ENCODE assay signal across 2 cellular contexts in genomic region chr16:57660715-57661463, GRCh38.
TF ChIP-seq lines count a peak whose summit lies in the region.

No MANE protein-coding gene starts in this region.

TF ChIP-seq in K562, 482 proteins besides CTCF, POLR2A, EP300 and RAD21 (continued from another document and continues in another):
- TF ChIP-seq ARID4B (CRISPR knock-in tag; IDR thresholded peaks at IDR 0.05): no peak
- TF ChIP-seq ZNF23 (CRISPR knock-in tag; IDR thresholded peaks at IDR 0.05): no peak
- TF ChIP-seq ZNF175 (CRISPR knock-in tag; IDR thresholded peaks at IDR 0.05; ENCODE audit: low read depth): no peak
- no peak for TF ChIP-seq SNAPC5 (CRISPR knock-in tag; IDR thresholded peaks at IDR 0.05)
- TF ChIP-seq USF1 (CRISPR knock-in tag; IDR thresholded peaks at IDR 0.05): no peak
- no peak for TF ChIP-seq HNRNPH1 (optimal IDR thresholded peaks at IDR 0.05; ENCODE audit: low read depth, low read length)
- TF ChIP-seq CTBP1 (IDR thresholded peaks at IDR 0.05; ENCODE audit: borderline replicate concordance): peak; percentile 55; the same call in 1 of the 2 replicates
- no peak for TF ChIP-seq TOE1 (IDR thresholded peaks at IDR 0.05; ENCODE audit: borderline replicate concordance)
- no peak for TF ChIP-seq TOE1 (CRISPR knock-in tag; IDR thresholded peaks at IDR 0.05; ENCODE audit: borderline replicate concordance, low read depth)
- TF ChIP-seq BMI1 (IDR thresholded peaks at IDR 0.05; ENCODE audit: low read length): no peak
- no peak for TF ChIP-seq FOXP4 (CRISPR knock-in tag; IDR thresholded peaks at IDR 0.05; ENCODE audit: borderline replicate concordance)
- no peak for TF ChIP-seq DNMT1 (IDR thresholded peaks at IDR 0.05)
- no peak for TF ChIP-seq WHSC1 (IDR thresholded peaks at IDR 0.05; ENCODE audit: low read length)
- no peak for TF ChIP-seq HDAC6 (IDR thresholded peaks at IDR 0.05; ENCODE audit: low read depth, low read length)
- no peak for TF ChIP-seq CGGBP1 (CRISPR knock-in tag; IDR thresholded peaks at IDR 0.05)
- no peak for TF ChIP-seq NCOA6 (IDR thresholded peaks at IDR 0.05)
- no peak for TF ChIP-seq ZNF197 (CRISPR knock-in tag; IDR thresholded peaks at IDR 0.05; ENCODE audit: low read depth)

TF ChIP-seq in HepG2, 621 proteins besides CTCF, POLR2A, EP300 and RAD21 (continued from another document and continues in another):
- TF ChIP-seq ZBTB21 (CRISPR knock-in tag; IDR thresholded peaks at IDR 0.05) (no peak), POLR2G (IDR thresholded peaks at IDR 0.05; ENCODE audit: low read depth, low read length) (peak; percentile 26; the same call in 1 of the 2 replicates), HMGA1 (CRISPR knock-in tag; conservative IDR thresholded peaks at IDR 0.05) (no peak), ZBTB20 (CRISPR knock-in tag; IDR thresholded peaks at IDR 0.05; ENCODE audit: borderline replicate concordance, low read depth) (no peak), ZNF10 (CRISPR knock-in tag; IDR thresholded peaks at IDR 0.05; ENCODE audit: borderline replicate concordance, low read depth) (no peak), ATF4 (CRISPR knock-in tag; IDR thresholded peaks at IDR 0.05) (no peak), BHLHE40 (IDR thresholded peaks at IDR 0.05; ENCODE audit: low read length) (no peak), CHCHD3 (CRISPR knock-in tag; IDR thresholded peaks at IDR 0.05) (no peak), ZFYVE20 (CRISPR knock-in tag; IDR thresholded peaks at IDR 0.05; ENCODE audit: borderline replicate concordance, low read depth) (no peak), KDM5B (CRISPR knock-in tag; IDR thresholded peaks at IDR 0.05; ENCODE audit: borderline replicate concordance) (peak; percentile 64), ZNF547 (CRISPR knock-in tag; IDR thresholded peaks at IDR 0.05) (no peak; the same call in 1 of the 2 replicates), NKX3-1 (CRISPR knock-in tag; IDR thresholded peaks at IDR 0.05) (no peak), NRL (CRISPR knock-in tag; IDR thresholded peaks at IDR 0.05; ENCODE audit: borderline replicate concordance) (peak; percentile 34; the same call in 1 of the 2 replicates), FOXJ3 (CRISPR knock-in tag; IDR thresholded peaks at IDR 0.05; ENCODE audit: borderline replicate concordance) (peak; percentile 39; the same call in 1 of the 2 replicates), ZNF678 (CRISPR knock-in tag; IDR thresholded peaks at IDR 0.05) (no peak), ZNF709 (CRISPR knock-in tag; IDR thresholded peaks at IDR 0.05) (0 out of 2 replicates have a peak, but pooled peaks have one; percentile 49), CERS6 (CRISPR knock-in tag; IDR thresholded peaks at IDR 0.05) (no peak), HBP1 (CRISPR knock-in tag; IDR thresholded peaks at IDR 0.05; ENCODE audit: low read depth) (no peak), EHMT2 (IDR thresholded peaks at IDR 0.05; ENCODE audit: borderline replicate concordance, low read depth, low read length) (no peak; the same call in 1 of the 2 replicates), KAT2B (IDR thresholded peaks at IDR 0.05; ENCODE audit: borderline replicate concordance, low read depth, low read length) (no peak), MTERF4 (CRISPR knock-in tag; IDR thresholded peaks at IDR 0.05) (no peak), AKAP8 (CRISPR knock-in tag; IDR thresholded peaks at IDR 0.05) (no peak), CREB1 (IDR thresholded peaks at IDR 0.05) (no peak), CREB1 (CRISPR knock-in tag; IDR thresholded peaks at IDR 0.05) (no peak), CHD4 (IDR thresholded peaks at IDR 0.05; ENCODE audit: borderline replicate concordance, low read length) (no peak), ZGPAT (CRISPR knock-in tag; IDR thresholded peaks at IDR 0.05) (no peak; the same call in 1 of the 2 replicates), ZNF609 (CRISPR knock-in tag; IDR thresholded peaks at IDR 0.05; ENCODE audit: borderline replicate concordance) (no peak), ZNF260 (CRISPR knock-in tag; IDR thresholded peaks at IDR 0.05; ENCODE audit: borderline replicate concordance, low read depth) (no peak), HNRNPK (IDR thresholded peaks at IDR 0.05; ENCODE audit: low read depth, low read length, poor library complexity, severe bottlenecking) (no peak), MLLT10 (CRISPR knock-in tag; IDR thresholded peaks at IDR 0.05) (no peak), THAP11 (CRISPR knock-in tag; IDR thresholded peaks at IDR 0.05) (peak; percentile 69), ZNF879 (CRISPR knock-in tag; IDR thresholded peaks at IDR 0.05) (no peak), TMF1 (CRISPR knock-in tag; IDR thresholded peaks at IDR 0.05; ENCODE audit: low read depth) (no peak), IRF1 (CRISPR knock-in tag; IDR thresholded peaks at IDR 0.05; ENCODE audit: low read depth) (no peak), PBX3 (CRISPR knock-in tag; IDR thresholded peaks at IDR 0.05; ENCODE audit: borderline replicate concordance) (no peak), PITX1 (CRISPR knock-in tag; IDR thresholded peaks at IDR 0.05) (no peak; the same call in 1 of the 2 replicates), ZFP41 (CRISPR knock-in tag; IDR thresholded peaks at IDR 0.05; ENCODE audit: borderline replicate concordance) (no peak), ZNF558 (CRISPR knock-in tag; IDR thresholded peaks at IDR 0.05; ENCODE audit: borderline replicate concordance) (no peak), LRRFIP1 (CRISPR knock-in tag; conservative IDR thresholded peaks at IDR 0.05) (no peak), CCAR2 (optimal IDR thresholded peaks at IDR 0.05; ENCODE audit: low read depth, low read length) (no peak)
